10 cellular contexts compared by ENCODE assay signal in genomic region chr1:243332440-243332839, GRCh38.
"Had no signal": no experiment of that assay in that cellular context is flagged by ENCODE, and none has a peak within 500 bp of the region (broad histone marks: within the 10 kb centered on the region; RNA-seq: fewer than 3 reads in every experiment).

No MANE protein-coding gene starts in this region.

- ATAC-seq: HCT116 had no signal

- DNase-seq: GM23248, GOT3, H7, HFFc6, Kasumi-1, KG1 had no signal

- H3K4me3 Mint-ChIP-seq: HFFc6, IgD-negative memory B cell had no signal

- H3K9me3 ChIP-seq: HAP-1 had no signal

- H3K4me3 ChIP-seq: GM23248, HAP-1 had no signal

- H3K27me3 Mint-ChIP-seq: IgD-negative memory B cell had no signal

- H2AFZ ChIP-seq: GM23248 had no signal

- H3K36me3 ChIP-seq: HAP-1 had no signal

- H3K9ac ChIP-seq: GM23248 had no signal

- H3K27ac Mint-ChIP-seq: HFFc6, IgD-negative memory B cell had no signal

- H3K9me3 Mint-ChIP-seq: HFFc6, IgD-negative memory B cell had no signal

- H3K27ac ChIP-seq: GM23248, HL-60 had no signal
